Comparison of ENCODE assay signal across 18 cellular contexts in genomic region chr3:195763248-195763830, GRCh38. TPM values are rescaled to one million over a fixed set of nuclear protein-coding genes. Genes with fewer than 3 reads are reported as not detected.
DNase-seq lines count a peak whose midpoint lies in the region; ATAC-seq, FAIRE-seq and TF ChIP-seq lines count a peak whose summit lies in the region.
"Had no signal": no experiment of that assay in that cellular context is flagged by ENCODE, and none has a peak within 500 bp of the region (broad histone marks: within the 10 kb centered on the region; RNA-seq: fewer than 3 reads in every experiment).

No MANE protein-coding gene starts in this region.

- no peak for TF ChIP-seq RAD21 in GM12878 (IDR thresholded peaks at IDR 0.05; ENCODE audit: insufficient read depth, low read depth, low read length)

- BruUV-seq in GM12878 (replicated peaks; lab: Mats Ljungman, UMichigan), result no TSS peak

- no peak overlapping the region for H3K27ac Mint-ChIP-seq in activated CD8-positive, alpha-beta T cell treated with anti-CD3 and anti-CD28 coated beads for 36 hours
- no peak overlapping the region for H3K27ac Mint-ChIP-seq in activated CD8-positive, alpha-beta T cell treated with anti-CD3 and anti-CD28 coated beads, Interleukin-2, amount 10 ng/mL, durations not matched to agents 7 days and 5 days
- no peak overlapping the region for H3K27ac Mint-ChIP-seq in GM23338
- H3K27ac Mint-ChIP-seq in endothelial cell (ENCODE audit: unreplicated experiment), result no peak overlapping the region

- no peak overlapping the region for H3K9ac ChIP-seq in GM12878 (ENCODE audit: control insufficient read depth, insufficient read depth, low read length)

- H3F3A ChIP-seq in GM23338 (replicated peaks; ENCODE audit: low read depth), result no peaks in the 10 kb centered on the region

- H3K27ac ChIP-seq in GM23338 (ENCODE audit: low read depth), result no peak overlapping the region
- no peak overlapping the region for H3K27ac ChIP-seq in GM12878 (ENCODE audit: control insufficient read depth, insufficient read depth)
- H3K27ac ChIP-seq in osteoblast (ENCODE audit: low read depth, low read length), result no peak overlapping the region
- H3K27ac ChIP-seq: A549, HL-60, PC-9 had no signal

- no peaks in the 10 kb centered on the region for H3K79me2 ChIP-seq in GM23338 (replicated peaks; ENCODE audit: insufficient read depth)
- no peaks in the 10 kb centered on the region for H3K79me2 ChIP-seq in GM12878 (ENCODE audit: control insufficient read depth, insufficient read depth, low read length)
- no peaks in the 10 kb centered on the region for H3K79me2 ChIP-seq in osteoblast (ENCODE audit: insufficient read depth, low read length)

- no peaks in the 10 kb centered on the region for H3K36me3 ChIP-seq in GM23338 (ENCODE audit: insufficient read depth)
- H3K36me3 ChIP-seq in GM12878 (ENCODE audit: control insufficient read depth in 2 of 2, insufficient read depth in 2 of 2, low read length in 1 of 2), result no peaks in the 10 kb centered on the region
- no peaks in the 10 kb centered on the region for H3K36me3 ChIP-seq in osteoblast (ENCODE audit: insufficient read depth, low read length)

- TF ChIP-seq EP300 in GM12878 (IDR thresholded peaks at IDR 0.05; ENCODE audit: borderline replicate concordance in 1 of 2, control insufficient read depth in 1 of 2, low read depth in 2 of 2, low read length in 2 of 2), result no peak

- SMC1A ChIA-PET in GM12878 (lab: Charles Lee; ENCODE audit: uncharacterized antibody, unreplicated experiment), result no interaction called here

- H3K27me3 Mint-ChIP-seq in activated CD8-positive, alpha-beta T cell treated with anti-CD3 and anti-CD28 coated beads for 36 hours, result peaks cover 39% of the 10 kb centered on the region
- H3K27me3 Mint-ChIP-seq in activated CD8-positive, alpha-beta T cell treated with anti-CD3 and anti-CD28 coated beads, Interleukin-2, amount 10 ng/mL, durations not matched to agents 7 days and 5 days (ENCODE audit: low read depth), result peaks cover 34% of the 10 kb centered on the region
- H3K27me3 Mint-ChIP-seq in GM23338 (ENCODE audit: insufficient read depth, low read depth, poor library complexity) (peaks cover 4% of the 10 kb centered on the region), endothelial cell (ENCODE audit: unreplicated experiment) (peaks cover 16% of the 10 kb centered on the region)

- H4K20me1 ChIP-seq in GM23338 (replicated peaks; ENCODE audit: insufficient read depth) (no peaks in the 10 kb centered on the region), GM12878 (ENCODE audit: control insufficient read depth, insufficient read depth) (no peaks in the 10 kb centered on the region), osteoblast (ENCODE audit: insufficient read depth, low read length) (no peaks in the 10 kb centered on the region)

- H3K4me3 ChIP-seq in GM23338 (no peak overlapping the region), GM12878 (no peak overlapping the region), osteoblast (ENCODE audit: insufficient read depth, low read length) (no peak overlapping the region)
- H3K4me3 ChIP-seq: A549, K562, PC-9 had no signal

- no peak for TF ChIP-seq POLR2A in GM12878 (IDR thresholded peaks at IDR 0.05; ENCODE audit: low read depth, low read length)

- no peaks in the 10 kb centered on the region for H3K4me1 Mint-ChIP-seq in activated CD8-positive, alpha-beta T cell treated with anti-CD3 and anti-CD28 coated beads for 36 hours (ENCODE audit: low read depth)
- H3K4me1 Mint-ChIP-seq in activated CD8-positive, alpha-beta T cell treated with anti-CD3 and anti-CD28 coated beads, Interleukin-2, amount 10 ng/mL, durations not matched to agents 7 days and 5 days (ENCODE audit: low read depth), result peaks cover 3% of the 10 kb centered on the region
- H3K4me1 Mint-ChIP-seq in GM23338 (no peaks in the 10 kb centered on the region; the same call in 1 of the 3 replicates), endothelial cell (ENCODE audit: unreplicated experiment) (peaks cover 3% of the 10 kb centered on the region)

- no peak for TF ChIP-seq CTCF in activated CD8-positive, alpha-beta T cell treated with anti-CD3 and anti-CD28 coated beads for 36 hours (IDR thresholded peaks at IDR 0.05)
- no peak for TF ChIP-seq CTCF in GM23338 (conservative IDR thresholded peaks at IDR 0.05; ENCODE audit: low read depth in 2 of 2)
- no peak for TF ChIP-seq CTCF in GM12878 (IDR thresholded peaks at IDR 0.05 in 2 of 3, conservative IDR thresholded peaks at IDR 0.05 in 1 of 3; ENCODE audit: control insufficient read depth in 2 of 3, extremely low read depth in 1 of 3, insufficient read depth in 1 of 3, low read depth in 3 of 3, low read length in 3 of 3)
- TF ChIP-seq CTCF in osteoblast (IDR thresholded peaks at IDR 0.05; ENCODE audit: extremely low read depth, low read depth, low read length), result no peak
- TF ChIP-seq CTCF in endothelial cell (IDR thresholded peaks at IDR 0.05; ENCODE audit: unreplicated experiment), result no peak

- in situ Hi-C loops in GM12878 (cut with MboI), result no loop called here

- no peak for ATAC-seq in activated CD8-positive, alpha-beta T cell treated with anti-CD3 and anti-CD28 coated beads for 36 hours
- no peak for ATAC-seq in activated CD8-positive, alpha-beta T cell treated with anti-CD3 and anti-CD28 coated beads, Interleukin-2, amount 10 ng/mL, durations not matched to agents 7 days and 5 days
- ATAC-seq in GM23338 (peak; percentile 16; the same call in 2 of the 3 replicates), GM12878 (no peak), GM18858 (IDR thresholded peaks at IDR 0.05; ENCODE audit: unreplicated experiment) (no peak)
- ATAC-seq: A549, K562 had no signal

- H3K4me1 ChIP-seq in GM23338 (ENCODE audit: insufficient read depth) (no peaks in the 10 kb centered on the region), GM12878 (ENCODE audit: control insufficient read depth, insufficient read depth, low read length) (no peaks in the 10 kb centered on the region), osteoblast (ENCODE audit: insufficient read depth, low read length) (no peaks in the 10 kb centered on the region)
- H3K4me1 ChIP-seq: A549 had no signal

- H2AFZ ChIP-seq in GM23338, result no peak overlapping the region
- H2AFZ ChIP-seq in GM12878 (ENCODE audit: control insufficient read depth, low read depth, low read length), result no peak overlapping the region
- no peak overlapping the region for H2AFZ ChIP-seq in osteoblast (ENCODE audit: low read length)
- H2AFZ ChIP-seq: PC-9 had no signal

- H3K27me3 ChIP-seq in GM23338 (ENCODE audit: insufficient read depth) (no peaks in the 10 kb centered on the region), GM12878 (replicated peaks in 1 of 2; ENCODE audit: control insufficient read depth in 2 of 2, insufficient read depth in 2 of 2, low read length in 1 of 2) (no peaks in the 10 kb centered on the region; a peak in 2 of 4 replicates), osteoblast (ENCODE audit: insufficient read depth, low read length) (peaks cover 15% of the 10 kb centered on the region)

- WGBS in GM12878 (ENCODE audit: insufficient coverage, insufficient replicate concordance, low lambda C conversion rate, missing lambda C conversion rate), result 54% methylated on average over 20 of the region's 20 CpGs

- intact Hi-C loops in activated CD8-positive, alpha-beta T cell treated with anti-CD3 and anti-CD28 coated beads for 36 hours (cut with micrococcal nuclease), result no loop called here
- intact Hi-C loops in GM12878 (cut with micrococcal nuclease; ENCODE audit: unreplicated experiment) (no loop called here), head of caudate nucleus (cut with DNase I) (no loop called here)

- no peak overlapping the region for H3K4me3 Mint-ChIP-seq in activated CD8-positive, alpha-beta T cell treated with anti-CD3 and anti-CD28 coated beads for 36 hours
- H3K4me3 Mint-ChIP-seq in activated CD8-positive, alpha-beta T cell treated with anti-CD3 and anti-CD28 coated beads, Interleukin-2, amount 10 ng/mL, durations not matched to agents 7 days and 5 days, result no peak overlapping the region
- no peak overlapping the region for H3K4me3 Mint-ChIP-seq in GM23338
- H3K4me3 Mint-ChIP-seq in endothelial cell (ENCODE audit: unreplicated experiment), result no peak overlapping the region

- FAIRE-seq in GM12878 (lab: Jason Lieb, UNC), result no peak
- FAIRE-seq: A549, GM12891, K562 had no signal

- POLR2A ChIA-PET in activated CD8-positive, alpha-beta T cell treated with anti-CD3 and anti-CD28 coated beads for 36 hours (lab: Charles Lee), result no interaction called here
- POLR2A ChIA-PET in activated CD8-positive, alpha-beta T cell treated with anti-CD3 and anti-CD28 coated beads, Interleukin-2, amount 10 ng/mL, durations not matched to agents 7 days and 5 days (lab: Charles Lee), result no interaction called here
- POLR2A ChIA-PET in GM12878 (lab: Charles Lee), result no interaction called here

- no peaks in the 10 kb centered on the region for H3K9me3 Mint-ChIP-seq in activated CD8-positive, alpha-beta T cell treated with anti-CD3 and anti-CD28 coated beads for 36 hours
- H3K9me3 Mint-ChIP-seq in activated CD8-positive, alpha-beta T cell treated with anti-CD3 and anti-CD28 coated beads, Interleukin-2, amount 10 ng/mL, durations not matched to agents 7 days and 5 days (ENCODE audit: insufficient read depth), result no peaks in the 10 kb centered on the region
- H3K9me3 Mint-ChIP-seq in GM23338 (peaks cover 5% of the 10 kb centered on the region; the same call in 2 of the 3 replicates), endothelial cell (ENCODE audit: unreplicated experiment) (no peaks in the 10 kb centered on the region)

- CTCF ChIA-PET in activated CD8-positive, alpha-beta T cell treated with anti-CD3 and anti-CD28 coated beads for 36 hours (lab: Charles Lee), result interaction anchor here (1.3 to 1.8 kb wide), 2 partner anchors 87 to 131 kb away, joined by 3 to 4 read pairs; no protein-coding TSS in a partner anchor
- CTCF ChIA-PET in activated CD8-positive, alpha-beta T cell treated with anti-CD3 and anti-CD28 coated beads, Interleukin-2, amount 10 ng/mL, durations not matched to agents 7 days and 5 days (lab: Charles Lee), result no interaction called here
- CTCF ChIA-PET in GM12878 (lab: Yijun Ruan, JAX), result no interaction called here

- RAD21 ChIA-PET in GM12878 (lab: Charles Lee; ENCODE audit: unreplicated experiment), result no interaction called here

- H3K4me2 ChIP-seq in GM23338 (no peak overlapping the region), GM12878 (ENCODE audit: control insufficient read depth, insufficient read depth) (no peak overlapping the region), osteoblast (ENCODE audit: insufficient read depth, low read length) (no peak overlapping the region)
- H3K4me2 ChIP-seq: A549, PC-9 had no signal

- no peaks in the 10 kb centered on the region for H3K36me3 Mint-ChIP-seq in activated CD8-positive, alpha-beta T cell treated with anti-CD3 and anti-CD28 coated beads for 36 hours (ENCODE audit: low read depth)
- H3K36me3 Mint-ChIP-seq in activated CD8-positive, alpha-beta T cell treated with anti-CD3 and anti-CD28 coated beads, Interleukin-2, amount 10 ng/mL, durations not matched to agents 7 days and 5 days (ENCODE audit: low read depth), result no peaks in the 10 kb centered on the region
- H3K36me3 Mint-ChIP-seq in GM23338 (ENCODE audit: low read depth), result no peaks in the 10 kb centered on the region
- peaks cover 5% of the 10 kb centered on the region for H3K36me3 Mint-ChIP-seq in endothelial cell (ENCODE audit: low read depth, unreplicated experiment)

- no peaks in the 10 kb centered on the region for H3K9me2 ChIP-seq in GM23338 (ENCODE audit: insufficient read depth)

- peak; percentile 0 for DNase-seq in activated CD8-positive, alpha-beta T cell treated with anti-CD3 and anti-CD28 coated beads for 36 hours
- DNase-seq in activated CD8-positive, alpha-beta T cell treated with anti-CD3 and anti-CD28 coated beads, Interleukin-2, amount 10 ng/mL, durations not matched to agents 7 days and 5 days, result no peak
- DNase-seq in GM23338 (ENCODE audit: low spot score) (no peak), GM12878 (ENCODE audit: low read depth, low spot score) (no peak), osteoblast (ENCODE audit: insufficient read length, low spot score, missing footprints) (peak; percentile 62), endothelial cell (ENCODE audit: low spot score) (no peak), head of caudate nucleus (no peak)
- DNase-seq: Calu3, DMS79, NCI-H1048, NCI-H146 had no signal

- H3K9me3 ChIP-seq in GM12878 (replicated peaks; ENCODE audit: control insufficient read depth, insufficient read depth, low read length) (no peaks in the 10 kb centered on the region), osteoblast (ENCODE audit: low read depth, low read length) (no peaks in the 10 kb centered on the region)
- H3K9me3 ChIP-seq: A549 had no signal

RNA-seq across cellular contexts. Expression of gene MUC20, which starts 42.6 kb away (rescaled TPM):
- under 1 TPM; 0.20 to 0.65 TPM for total RNA-seq in activated CD8-positive, alpha-beta T cell treated with anti-CD3 and anti-CD28 coated beads for 36 hours
- total RNA-seq in activated CD8-positive, alpha-beta T cell treated with anti-CD3 and anti-CD28 coated beads, Interleukin-2, amount 10 ng/mL, durations not matched to agents 7 days and 5 days, result 1 to 10 TPM in 1 of 2 experiments, under 1 TPM in 1; 0.53 to 1.7 TPM
- 0.12 TPM in 1 of 2 replicates, not detected in the other for total RNA-seq in GM23338 (2014; rRNA removed; shearing (Covaris generic))
- 0.29 TPM in 1 of 2 replicates, not detected in the other for polyA plus RNA-seq in GM23338 (2016; fragmentation: Nextera tagmentation; extraction: Ambion mirVana)
- total RNA-seq in GM12878 (2013; cell fraction: nucleolus; rRNA removed), result 1.7 and 2.4 TPM in 2 replicates
- total RNA-seq in GM12878 (2014; rRNA removed), result 0.17 TPM in 1 of 2 replicates, not detected in the other
- 0.18 and 0.22 TPM in 2 replicates for total RNA-seq in GM12878 (2014; rRNA removed; fragmentation: Illumina TruSeq; extraction: Trizol)
- total RNA-seq in GM12878 (2021), result 0.13 and 0.46 TPM in 2 replicates
- polyA plus RNA-seq in GM12878 (2011; ENCODE audit: low read depth), result 0.47 TPM
- 0.07 TPM in 1 of 2 replicates, not detected in the other for polyA plus RNA-seq in GM12878 (2011; rRNA removed)
- 0.09 TPM in 1 of 2 replicates, not detected in the other for polyA plus RNA-seq in GM12878 (2011; cell fraction: cytosol; rRNA removed)
- polyA plus RNA-seq in GM12878 (2011; cell fraction: nucleus; rRNA removed), result 0.19 and 0.63 TPM in 2 replicates
- polyA plus RNA-seq in GM12878 (2012), result 0.39 and 0.50 TPM in 2 replicates
- polyA plus RNA-seq in GM12878 (2014; fragmentation: Illumina TruSeq; extraction: Trizol), result 0.38 TPM in 1 of 2 replicates, not detected in the other
- under 1 TPM; 0.04 to 0.06 TPM for polyA plus RNA-seq in GM12878 (2014; fragmentation: Nextera tagmentation; extraction: Ambion mirVana)
- polyA plus RNA-seq in GM12878 (2014; rRNA removed), result 0.13 and 0.80 TPM in 2 replicates
- not detected for polyA plus RNA-seq in GM12878 (2016; fragmentation: Nextera tagmentation; extraction: Ambion mirVana)
- 0.31 TPM in 1 of 2 replicates, not detected in the other for polyA minus RNA-seq in GM12878 (2011; rRNA and poly(A)+ RNA removed)
- not detected in 2 replicates for polyA minus RNA-seq in GM12878 (2011; cell fraction: cytosol; rRNA and poly(A)+ RNA removed)
- polyA minus RNA-seq in GM12878 (2011; cell fraction: nucleus; rRNA and poly(A)+ RNA removed), result 0.19 TPM in 1 of 2 replicates, not detected in the other
- total RNA-seq in osteoblast, result 0.36 and 1.2 TPM in 2 replicates
- total RNA-seq in endothelial cell (ENCODE audit: unreplicated experiment), result 0.21 TPM

RNA-seq across cellular contexts. Expression of gene MUC4, which starts 48.4 kb away (rescaled TPM):
- under 1 TPM; 0.20 to 0.31 TPM for total RNA-seq in activated CD8-positive, alpha-beta T cell treated with anti-CD3 and anti-CD28 coated beads for 36 hours
- under 1 TPM in 1 of 2 experiments, not detected in 1; 0.05 TPM for total RNA-seq in activated CD8-positive, alpha-beta T cell treated with anti-CD3 and anti-CD28 coated beads, Interleukin-2, amount 10 ng/mL, durations not matched to agents 7 days and 5 days
- 1.3 and 1.6 TPM in 2 replicates for total RNA-seq in GM23338 (2014; rRNA removed; shearing (Covaris generic))
- polyA plus RNA-seq in GM23338 (2016; fragmentation: Nextera tagmentation; extraction: Ambion mirVana) (0.80 and 1.3 TPM in 2 replicates), GM12878 (2011; rRNA removed) (not detected in 2 replicates), GM12878 (2014; fragmentation: Illumina TruSeq; extraction: Trizol) (0.32 TPM in 1 of 2 replicates, not detected in the other), GM12878 (2014; fragmentation: Nextera tagmentation; extraction: Ambion mirVana) (under 1 TPM in 1 of 2 experiments, not detected in 1; 0.02 TPM), GM12878 (2014; rRNA removed) (0.05 and 0.72 TPM in 2 replicates), GM12878 (2016; fragmentation: Nextera tagmentation; extraction: Ambion mirVana) (not detected)
- total RNA-seq in GM12878 (2013; cell fraction: nucleolus; rRNA removed), result 0.19 TPM in 1 of 2 replicates, not detected in the other
- total RNA-seq in GM12878 (2014; rRNA removed) (0.16 and 0.23 TPM in 2 replicates), GM12878 (2014; rRNA removed; fragmentation: Illumina TruSeq; extraction: Trizol) (0.14 and 0.31 TPM in 2 replicates), GM12878 (2021) (0.46 and 0.51 TPM in 2 replicates), osteoblast (not detected in 2 replicates), endothelial cell (ENCODE audit: unreplicated experiment) (0.05 TPM)
- polyA plus RNA-seq in GM12878 (2011; ENCODE audit: low read depth), result 0.54 TPM
- not detected in 2 replicates for polyA plus RNA-seq in GM12878 (2011; cell fraction: cytosol; rRNA removed)
- polyA plus RNA-seq in GM12878 (2011; cell fraction: nucleus; rRNA removed), result under 0.01 TPM in 1 of 2 replicates, not detected in the other
- polyA plus RNA-seq in GM12878 (2012), result 0.81 and 0.86 TPM in 2 replicates
- polyA minus RNA-seq in GM12878 (2011; rRNA and poly(A)+ RNA removed), result 0.07 and 0.15 TPM in 2 replicates
- polyA minus RNA-seq in GM12878 (2011; cell fraction: cytosol; rRNA and poly(A)+ RNA removed), result not detected in 2 replicates
- under 0.01 TPM in 1 of 2 replicates, not detected in the other for polyA minus RNA-seq in GM12878 (2011; cell fraction: nucleus; rRNA and poly(A)+ RNA removed)
- total RNA-seq: H4 had no signal

Comparison
In these comparisons a context has a peak if more than half of its experiments do, and no peak if none do; other contexts are left out.
1. DNase-seq: peak in activated CD8-positive, alpha-beta T cell treated with anti-CD3 and anti-CD28 coated beads for 36 hours (single experiment) and osteoblast (single experiment); none in activated CD8-positive, alpha-beta T cell treated with anti-CD3 and anti-CD28 coated beads, Interleukin-2, amount 10 ng/mL, durations not matched to agents 7 days and 5 days (single experiment), GM23338 (single experiment), GM12878 (single experiment), endothelial cell (single experiment) and head of caudate nucleus (0 of 42).